In the genomic region with DNA sequence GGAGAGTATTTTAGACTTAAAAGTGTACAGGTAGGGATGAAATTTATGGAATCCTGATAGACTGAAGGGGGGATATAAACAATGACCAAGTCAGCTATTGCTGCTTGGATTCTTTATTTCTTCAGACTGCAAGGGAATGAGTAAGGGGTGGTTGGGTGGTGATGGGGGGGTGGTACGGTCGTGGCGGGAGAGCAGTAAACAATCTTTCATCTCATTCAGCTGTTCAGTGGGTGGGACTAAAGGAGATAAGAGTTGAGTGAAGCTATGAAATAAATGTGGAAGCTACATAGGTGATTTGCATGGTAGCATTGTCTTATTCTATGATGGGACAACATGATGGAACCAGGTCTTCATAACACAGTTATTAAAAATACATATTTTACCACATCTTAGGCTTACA, we compare ENCODE assay signal across 8 cellular contexts. TPM values are rescaled to one million over a fixed set of nuclear protein-coding genes. Genes with fewer than 3 reads are reported as not detected.
DNase-seq lines count a peak whose midpoint lies in the region; ATAC-seq lines count a peak whose summit lies in the region.

No MANE protein-coding gene starts in this region.

- no peaks in the 10 kb centered on the region for H3K9me3 Mint-ChIP-seq in activated CD4-positive, alpha-beta T cell treated with anti-CD3 and anti-CD28 coated beads for 36 hours (ENCODE audit: low read depth)
- H3K9me3 Mint-ChIP-seq in activated CD4-positive, alpha-beta T cell treated with anti-CD3 and anti-CD28 coated beads, Interleukin-2, amount 10 ng/mL, durations not matched to agents 7 days and 5 days, result no peaks in the 10 kb centered on the region
- H3K9me3 Mint-ChIP-seq in stimulated activated memory B cell treated with anti-CD40 and anti-IgM and Interleukin-4, amounts not matched to agents 10 μg/mL and 1 μg/mL and 100 μg/mL, for 72 hours, result no peaks in the 10 kb centered on the region

- peaks cover 18% of the 10 kb centered on the region for H3K36me3 Mint-ChIP-seq in activated CD4-positive, alpha-beta T cell treated with anti-CD3 and anti-CD28 coated beads for 36 hours (ENCODE audit: low read depth)
- peaks cover 28% of the 10 kb centered on the region for H3K36me3 Mint-ChIP-seq in activated CD4-positive, alpha-beta T cell treated with anti-CD3 and anti-CD28 coated beads, Interleukin-2, amount 10 ng/mL, durations not matched to agents 7 days and 5 days (ENCODE audit: low read depth)
- H3K36me3 Mint-ChIP-seq in stimulated activated memory B cell treated with anti-CD40 and anti-IgM and Interleukin-4, amounts not matched to agents 10 μg/mL and 1 μg/mL and 100 μg/mL, for 72 hours, result peaks cover 29% of the 10 kb centered on the region

- DNase-seq in activated CD4-positive, alpha-beta T cell treated with anti-CD3 and anti-CD28 coated beads for 36 hours, result peak; percentile 40
- no peak for DNase-seq in activated CD4-positive, alpha-beta T cell treated with anti-CD3 and anti-CD28 coated beads for 1 hour
- DNase-seq in activated CD4-positive, alpha-beta T cell treated with anti-CD3 and anti-CD28 coated beads, Interleukin-2, amount 10 ng/mL, durations not matched to agents 7 days and 5 days, result peak; percentile 10
- DNase-seq in globus pallidus (ENCODE audit: low spot score), result peak; percentile 61
- no peak for DNase-seq in HK-2 (ENCODE audit: unreplicated experiment)

- peak overlapping the region; percentile 97 for H3K4me3 Mint-ChIP-seq in activated CD4-positive, alpha-beta T cell treated with anti-CD3 and anti-CD28 coated beads for 36 hours
- peak overlapping the region; percentile 97 for H3K4me3 Mint-ChIP-seq in activated CD4-positive, alpha-beta T cell treated with anti-CD3 and anti-CD28 coated beads, Interleukin-2, amount 10 ng/mL, durations not matched to agents 7 days and 5 days
- H3K4me3 Mint-ChIP-seq in stimulated activated memory B cell treated with anti-CD40 and anti-IgM and Interleukin-4, amounts not matched to agents 10 μg/mL and 1 μg/mL and 100 μg/mL, for 72 hours, result peak overlapping the region; percentile 98

- H3K27ac Mint-ChIP-seq in activated CD4-positive, alpha-beta T cell treated with anti-CD3 and anti-CD28 coated beads for 36 hours, result peak overlapping the region; percentile 99
- peak overlapping the region; percentile 99 for H3K27ac Mint-ChIP-seq in activated CD4-positive, alpha-beta T cell treated with anti-CD3 and anti-CD28 coated beads, Interleukin-2, amount 10 ng/mL, durations not matched to agents 7 days and 5 days
- H3K27ac Mint-ChIP-seq in stimulated activated memory B cell treated with anti-CD40 and anti-IgM and Interleukin-4, amounts not matched to agents 10 μg/mL and 1 μg/mL and 100 μg/mL, for 72 hours, result peak overlapping the region; percentile 97

- H3K4me1 Mint-ChIP-seq in activated CD4-positive, alpha-beta T cell treated with anti-CD3 and anti-CD28 coated beads for 36 hours, result peaks cover 47% of the 10 kb centered on the region
- H3K4me1 Mint-ChIP-seq in activated CD4-positive, alpha-beta T cell treated with anti-CD3 and anti-CD28 coated beads, Interleukin-2, amount 10 ng/mL, durations not matched to agents 7 days and 5 days, result peaks cover 51% of the 10 kb centered on the region
- H3K4me1 Mint-ChIP-seq in stimulated activated memory B cell treated with anti-CD40 and anti-IgM and Interleukin-4, amounts not matched to agents 10 μg/mL and 1 μg/mL and 100 μg/mL, for 72 hours, result peaks cover 55% of the 10 kb centered on the region

- POLR2A ChIA-PET in activated CD4-positive, alpha-beta T cell treated with anti-CD3 and anti-CD28 coated beads for 36 hours (lab: Charles Lee), result interaction anchor here (0.9 to 3.6 kb wide), 4 partner anchors 17 to 108 kb away, joined by 3 to 45 read pairs (median 6); a partner anchor contains a TSS
- POLR2A ChIA-PET in activated CD4-positive, alpha-beta T cell treated with anti-CD3 and anti-CD28 coated beads, Interleukin-2, amount 10 ng/mL, durations not matched to agents 7 days and 5 days (lab: Charles Lee), result no interaction called here

- intact Hi-C loops in activated CD4-positive, alpha-beta T cell treated with anti-CD3 and anti-CD28 coated beads for 36 hours (cut with DNase I, micrococcal nuclease), result loop anchor here (2.0 to 10.0 kb wide), 5 partner anchors 16 to 312 kb away; no protein-coding TSS in a partner anchor

- CTCF ChIA-PET in activated CD4-positive, alpha-beta T cell treated with anti-CD3 and anti-CD28 coated beads for 36 hours (lab: Charles Lee), result interaction anchor here (0.6 to 4.2 kb wide), 6 partner anchors 10 to 96 kb away, joined by 3 to 18 read pairs (median 4); no protein-coding TSS in a partner anchor
- CTCF ChIA-PET in activated CD4-positive, alpha-beta T cell treated with anti-CD3 and anti-CD28 coated beads, Interleukin-2, amount 10 ng/mL, durations not matched to agents 7 days and 5 days (lab: Charles Lee), result no interaction called here

- ATAC-seq in activated CD4-positive, alpha-beta T cell treated with anti-CD3 and anti-CD28 coated beads for 36 hours, result no peak
- no peak for ATAC-seq in stimulated activated memory B cell treated with anti-CD40 and anti-IgM and Interleukin-4, amounts not matched to agents 10 μg/mL and 1 μg/mL and 100 μg/mL, for 72 hours
- no peak for ATAC-seq in esophagus mucosa
- ATAC-seq in GM19324 (IDR thresholded peaks at IDR 0.05; ENCODE audit: low FRiP score, unreplicated experiment), result no peak

- H3K27me3 Mint-ChIP-seq in activated CD4-positive, alpha-beta T cell treated with anti-CD3 and anti-CD28 coated beads for 36 hours, result no peaks in the 10 kb centered on the region
- no peaks in the 10 kb centered on the region for H3K27me3 Mint-ChIP-seq in activated CD4-positive, alpha-beta T cell treated with anti-CD3 and anti-CD28 coated beads, Interleukin-2, amount 10 ng/mL, durations not matched to agents 7 days and 5 days
- no peaks in the 10 kb centered on the region for H3K27me3 Mint-ChIP-seq in stimulated activated memory B cell treated with anti-CD40 and anti-IgM and Interleukin-4, amounts not matched to agents 10 μg/mL and 1 μg/mL and 100 μg/mL, for 72 hours

RNA-seq across cellular contexts. Expression of a gene that starts 1.8 kb away (rescaled TPM):
- total RNA-seq in activated CD4-positive, alpha-beta T cell treated with anti-CD3 and anti-CD28 coated beads for 36 hours, result 100 to 1,000 TPM; 220 to 229 TPM
- 100 to 1,000 TPM; 256 to 293 TPM for total RNA-seq in activated CD4-positive, alpha-beta T cell treated with anti-CD3 and anti-CD28 coated beads, Interleukin-2, amount 10 ng/mL, durations not matched to agents 7 days and 5 days
- total RNA-seq in esophagus mucosa, result 102 TPM

Comparison
In these comparisons a context has a peak if more than half of its experiments do, and no peak if none do; other contexts are left out.
1. DNase-seq: peak in activated CD4-positive, alpha-beta T cell treated with anti-CD3 and anti-CD28 coated beads for 36 hours (single experiment), activated CD4-positive, alpha-beta T cell treated with anti-CD3 and anti-CD28 coated beads, Interleukin-2, amount 10 ng/mL, durations not matched to agents 7 days and 5 days (single experiment) and globus pallidus (single experiment); none in activated CD4-positive, alpha-beta T cell treated with anti-CD3 and anti-CD28 coated beads for 1 hour (single experiment) and HK-2 (single experiment).
2. Peak in every context shown above with its lines, with median percentiles within 50 percentile points of each other: H3K27ac Mint-ChIP-seq and H3K4me3 Mint-ChIP-seq.